In the genomic region with DNA sequence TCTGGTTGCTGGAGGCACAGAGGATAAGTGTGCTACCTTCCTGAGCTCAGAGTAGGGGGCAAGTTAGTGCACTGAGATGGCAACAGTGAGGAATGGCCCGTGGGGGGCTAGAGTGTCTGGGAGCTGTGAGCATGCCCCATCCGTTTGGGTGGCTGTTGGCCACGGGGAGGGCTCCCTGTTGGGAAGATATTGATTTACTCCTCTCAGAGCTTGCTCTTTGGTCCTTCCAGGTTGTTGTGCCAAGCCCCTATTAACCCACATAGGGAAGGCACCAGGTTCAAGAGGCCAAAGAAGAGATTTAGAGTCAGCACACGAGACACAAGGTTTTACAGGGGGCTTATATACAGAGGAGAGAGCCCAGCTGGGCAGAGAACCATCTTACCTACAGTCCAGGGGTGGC, we compare ENCODE assay signal across 7 cellular contexts.
"Had no signal": no experiment of that assay in that cellular context is flagged by ENCODE, and none has a peak within 500 bp of the region (broad histone marks: within the 10 kb centered on the region; RNA-seq: fewer than 3 reads in every experiment).

No MANE protein-coding gene starts in this region.

- FAIRE-seq: H1, H54, HTR-8/SVneo had no signal

- ATAC-seq: GM23338 had no signal

- DNase-seq: H9, HCEC 1CT, HFFc6 had no signal

- H2AFZ ChIP-seq: GM23338 had no signal

- H3K4me3 ChIP-seq: GM23338 had no signal

- H3K4me2 ChIP-seq: GM23338 had no signal
